In the genomic region with DNA sequence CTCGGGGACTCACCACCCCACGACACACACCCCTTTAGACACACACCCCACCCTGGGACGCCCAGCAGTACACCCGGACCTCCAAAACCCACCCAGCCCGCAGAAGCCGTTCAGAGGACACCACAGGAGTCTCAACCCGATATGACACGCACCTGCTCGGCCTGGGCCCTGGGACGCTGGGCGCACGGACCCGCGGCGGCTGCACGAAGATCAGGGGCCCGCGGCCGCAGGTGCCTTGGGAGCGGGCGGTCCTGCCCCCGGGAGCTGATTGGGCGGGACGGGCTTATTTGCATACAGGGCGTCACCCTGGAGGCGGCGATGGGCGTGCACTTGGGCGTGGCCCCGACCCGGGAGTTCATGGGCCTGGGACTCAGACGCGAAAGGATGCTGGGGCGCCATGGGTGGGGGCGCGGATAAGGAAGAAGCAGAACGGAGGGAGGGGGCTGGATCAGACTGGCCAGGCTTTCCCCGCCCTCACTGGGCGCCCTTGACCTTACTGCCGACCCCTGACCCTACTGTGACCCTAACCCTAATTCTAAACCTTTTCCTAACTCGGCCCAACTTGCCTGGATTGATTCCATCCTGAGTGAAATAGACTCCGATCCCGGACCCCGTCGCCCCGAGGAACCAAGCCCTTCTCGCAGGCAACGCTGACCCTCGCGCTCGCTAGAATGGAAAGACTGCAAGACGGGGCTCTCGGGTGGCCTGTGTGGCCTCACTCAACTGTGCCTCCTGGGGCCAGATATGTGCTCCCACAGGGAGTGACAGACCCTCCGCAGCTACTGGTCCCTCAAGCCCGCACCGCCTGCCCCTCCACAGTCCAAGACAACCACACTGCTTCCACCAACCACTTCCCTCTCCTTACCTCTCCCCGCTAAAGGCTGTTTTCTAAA, we compare ENCODE assay signal across 8 cellular contexts. TPM values are rescaled to one million over a fixed set of nuclear protein-coding genes. Genes with fewer than 3 reads are reported as not detected.
DNase-seq lines count a peak whose midpoint lies in the region; ATAC-seq and TF ChIP-seq lines count a peak whose summit lies in the region.

A gene (minus strand): TSS at position 211 of the 893 bp plus-strand sequence. CDS start 19,528 bp downstream, outside the sequence.

- TF ChIP-seq EP300 in esophagus muscularis mucosa (IDR thresholded peaks at IDR 0.05) = no peak

- peaks cover 0 to 15% (median 5%) of the 10 kb centered on the region in 4 donors for H3K27me3 ChIP-seq in esophagus muscularis mucosa

- H3K27me3 Mint-ChIP-seq in naive B cell = peaks cover 0 to 12% (median 0%) of the 10 kb centered on the region in 3 donors

- no peaks in the 10 kb centered on the region for H3K9me3 Mint-ChIP-seq in naive B cell
- H3K9me3 Mint-ChIP-seq in stimulated activated effector memory CD8-positive, alpha-beta T cell treated with anti-CD3 and anti-CD28 coated beads, Interleukin-12 subunit alpha, Interleukin-12 subunit beta, amount 100 ng/mL, for 72 hours = no peaks in the 10 kb centered on the region

- H3K4me3 ChIP-seq in esophagus muscularis mucosa = peak within 1 kb of the TSS; percentile 22 to 48 (median 35)

- H3K4me3 Mint-ChIP-seq in naive B cell = peak within 1 kb of the TSS; percentile 21 to 91 (median 82)
- H3K4me3 Mint-ChIP-seq in stimulated activated effector memory CD8-positive, alpha-beta T cell treated with anti-CD3 and anti-CD28 coated beads, Interleukin-12 subunit alpha, Interleukin-12 subunit beta, amount 100 ng/mL, for 72 hours = peak within 1 kb of the TSS; percentile 56

- intact Hi-C loops in esophagus muscularis mucosa (cut with DNase I) = no loop called here

- peak; percentile 60 for ATAC-seq in GM18870 (IDR thresholded peaks at IDR 0.05; ENCODE audit: unreplicated experiment)
- ATAC-seq in HG03139 (IDR thresholded peaks at IDR 0.05; ENCODE audit: unreplicated experiment) = peak; percentile 79
- ATAC-seq in naive B cell (ENCODE audit: low read depth in 2 of 2) = peak; percentile 97 to 98
- ATAC-seq in stimulated activated effector memory CD8-positive, alpha-beta T cell treated with anti-CD3 and anti-CD28 coated beads, Interleukin-12 subunit alpha, Interleukin-12 subunit beta, amount 100 ng/mL, for 72 hours = peak; percentile 88

- H3K4me1 ChIP-seq in esophagus muscularis mucosa = peaks cover 9 to 21% (median 15%) of the 10 kb centered on the region in 4 donors

- TF ChIP-seq CTCF in esophagus muscularis mucosa (IDR thresholded peaks at IDR 0.05) = no peak

- peak within 1 kb of the TSS; percentile 58 to 86 (median 80) for H3K27ac Mint-ChIP-seq in naive B cell
- H3K27ac Mint-ChIP-seq in stimulated activated effector memory CD8-positive, alpha-beta T cell treated with anti-CD3 and anti-CD28 coated beads, Interleukin-12 subunit alpha, Interleukin-12 subunit beta, amount 100 ng/mL, for 72 hours = peak within 1 kb of the TSS; percentile 57

- peak; percentile 53 for DNase-seq in ACHN
- peak; percentile 67 for DNase-seq in NCI-H774 (lab: John Stamatoyannopoulos, UW)
- DNase-seq in activated T-cell treated with anti-CD3 and anti-CD28 coated beads for 24 hours (ENCODE audit: low read depth) = peak; percentile 74
- no peak for DNase-seq in esophagus muscularis mucosa (ENCODE audit: extremely low spot score)
- peak; percentile 83 for DNase-seq in naive B cell
- peak; percentile 40 to 79 for DNase-seq in stimulated activated effector memory CD8-positive, alpha-beta T cell treated with anti-CD3 and anti-CD28 coated beads, Interleukin-12 subunit alpha, Interleukin-12 subunit beta, amount 100 ng/mL, for 72 hours (ENCODE audit: low spot score in 2 of 2)

- 25% methylated on average over 31 of the region's 57 CpGs for WGBS in esophagus muscularis mucosa

- no peaks in the 10 kb centered on the region for H3K36me3 Mint-ChIP-seq in naive B cell
- no peaks in the 10 kb centered on the region for H3K36me3 Mint-ChIP-seq in stimulated activated effector memory CD8-positive, alpha-beta T cell treated with anti-CD3 and anti-CD28 coated beads, Interleukin-12 subunit alpha, Interleukin-12 subunit beta, amount 100 ng/mL, for 72 hours

- no peaks in the 10 kb centered on the region for H3K9me3 ChIP-seq in esophagus muscularis mucosa

- peaks cover 21 to 29% (median 24%) of the 10 kb centered on the region in 3 donors for H3K4me1 Mint-ChIP-seq in naive B cell
- peaks cover 26% of the 10 kb centered on the region for H3K4me1 Mint-ChIP-seq in stimulated activated effector memory CD8-positive, alpha-beta T cell treated with anti-CD3 and anti-CD28 coated beads, Interleukin-12 subunit alpha, Interleukin-12 subunit beta, amount 100 ng/mL, for 72 hours

- no peak within 1 kb of the TSS for H3K27ac ChIP-seq in esophagus muscularis mucosa (replicated peaks in 1 of 4)

- in situ Hi-C loops in ACHN (cut with HindIII; ENCODE audit: low pct_ligation_motif_present, low pct_unique_long_range_greater_than_20kb, low sequenced_read_pairs) = no loop called here

- peaks cover 0 to under 1% (median 0%) of the 10 kb centered on the region in 4 donors for H3K36me3 ChIP-seq in esophagus muscularis mucosa

- TF ChIP-seq POLR2A in esophagus muscularis mucosa (IDR thresholded peaks at IDR 0.05; ENCODE audit: low read depth) = no peak

RNA-seq across cellular contexts. Expression of the gene that starts here (rescaled TPM):
- total RNA-seq in esophagus muscularis mucosa = not detected
- 1 to 10 TPM in 1 of 6 donors, under 1 TPM in 3, not detected in 2; 0.19 to 1.4 (median 0.38) TPM for polyA plus RNA-seq in naive B cell (ENCODE audit: low read depth in 6 of 6)
